In the genomic region with DNA sequence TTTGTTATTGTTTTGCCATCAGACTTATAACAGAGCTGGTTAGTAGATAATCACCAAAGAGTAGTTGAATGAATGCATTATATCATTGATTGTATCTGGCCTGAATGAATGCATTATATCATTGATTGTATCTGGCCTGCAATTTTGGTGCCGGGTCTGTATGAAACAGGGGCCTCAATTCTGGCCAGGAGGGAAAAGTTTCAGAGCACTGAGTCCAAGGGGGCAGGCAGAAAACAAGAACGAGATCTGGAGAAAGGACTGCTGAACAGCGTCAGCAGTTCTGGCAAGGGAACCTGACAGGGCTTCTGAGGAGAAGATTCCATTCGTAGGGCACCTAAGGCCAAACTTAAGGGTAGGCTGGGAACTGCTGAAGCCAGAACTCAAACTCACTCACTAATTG, we compare ENCODE assay signal across 24 cellular contexts.
DNase-seq lines count a peak whose midpoint lies in the region; ATAC-seq and TF ChIP-seq lines count a peak whose summit lies in the region.
"Had no signal": no experiment of that assay in that cellular context is flagged by ENCODE, and none has a peak within 500 bp of the region (broad histone marks: within the 10 kb centered on the region; RNA-seq: fewer than 3 reads in every experiment).

No MANE protein-coding gene starts in this region.

- peak overlapping the region; percentile 66 to 83 (median 77) for H3K27ac ChIP-seq in esophagus muscularis mucosa (replicated peaks in 1 of 4)
- peak overlapping the region; percentile 82 for H3K27ac ChIP-seq in left ventricle myocardium inferior (replicated peaks)
- H3K27ac ChIP-seq in rectal smooth muscle tissue (ENCODE audit: low read depth, low read length): peak overlapping the region; percentile 80
- peak overlapping the region; percentile 52 to 71 (median 68) for H3K27ac ChIP-seq in transverse colon
- H3K27ac ChIP-seq: parathyroid adenoma, SJSA1 had no signal

- H3K4me3 ChIP-seq in esophagus muscularis mucosa (no peak overlapping the region), left ventricle myocardium inferior (no peak overlapping the region), rectal smooth muscle tissue (ENCODE audit: low read length) (no peak overlapping the region), transverse colon (no peak overlapping the region)
- H3K4me3 ChIP-seq: K562, MG63, SJSA1 had no signal

- intact Hi-C loops in esophagus muscularis mucosa (cut with DNase I): no loop called here
- intact Hi-C loops in left ventricle myocardium inferior (cut with micrococcal nuclease): no loop called here
- intact Hi-C loops in transverse colon (cut with DNase I; ENCODE audit: low total_unique reads): no loop called here

- no peaks in the 10 kb centered on the region for H3K9me3 ChIP-seq in esophagus muscularis mucosa
- H3K9me3 ChIP-seq in left ventricle myocardium inferior (replicated peaks): no peaks in the 10 kb centered on the region
- no peaks in the 10 kb centered on the region for H3K9me3 ChIP-seq in transverse colon
- H3K9me3 ChIP-seq: MG63, SJSA1 had no signal

- TF ChIP-seq POLR2A in esophagus muscularis mucosa (IDR thresholded peaks at IDR 0.05; ENCODE audit: low read depth): no peak
- TF ChIP-seq POLR2A in transverse colon (IDR thresholded peaks at IDR 0.05): no peak

- H3K27me3 ChIP-seq in esophagus muscularis mucosa: no peaks in the 10 kb centered on the region
- no peaks in the 10 kb centered on the region for H3K27me3 ChIP-seq in left ventricle myocardium inferior (ENCODE audit: low read depth)
- no peaks in the 10 kb centered on the region for H3K27me3 ChIP-seq in rectal smooth muscle tissue (ENCODE audit: control insufficient read depth, insufficient read depth, low read length)
- no peaks in the 10 kb centered on the region for H3K27me3 ChIP-seq in transverse colon
- H3K27me3 ChIP-seq: MG63, SJSA1 had no signal

- in situ Hi-C loops in transverse colon (cut with MboI; ENCODE audit: low pct_ligation_motif_present in 1 of 4, low pct_unique_long_range_greater_than_20kb in 1 of 4, low sequenced_read_pairs in 3 of 4): no loop called here

- H3K36me3 ChIP-seq in esophagus muscularis mucosa (peaks cover 0 to 5% (median 2%) of the 10 kb centered on the region in 4 donors), left ventricle myocardium inferior (no peaks in the 10 kb centered on the region), rectal smooth muscle tissue (ENCODE audit: control insufficient read depth, insufficient read depth, low read length) (no peaks in the 10 kb centered on the region), transverse colon (no peaks in the 10 kb centered on the region)
- H3K36me3 ChIP-seq: SJSA1 had no signal

- no peak for DNase-seq in esophagus muscularis mucosa (ENCODE audit: extremely low spot score)
- peak; percentile 23 for DNase-seq in left ventricle myocardium inferior
- no peak for DNase-seq in transverse colon
- no peak for DNase-seq in NCI-H526 treated with DMSO at 0.1 percent for 48 hours (lab: John Stamatoyannopoulos, UW)
- no peak for DNase-seq in activated naive CD4-positive, alpha-beta T cell treated with Interleukin-2 at 50 U/mL for 16 hours
- DNase-seq: activated CD4-positive, alpha-beta T cell treated with anti-CD3 and anti-CD28 coated beads for 48 hours; aorta; hippocampal formation; immature natural killer cell; MG63; midbrain; NCI-H1417; NCI-H2081 treated with DMSO at 0.1 percent for 48 hours; NK-92 treated with Interleukin-12 subunit alpha and Interleukin-12 subunit beta, amount 100 ng/mL, for 24 hours; small intestine; stimulated activated CD4-positive, alpha-beta T cell treated with anti-CD3 and anti-CD28 coated beads, Interleukin-1b, Interleukin-23, amount 100 ng/mL, for 48 hours; T-helper 17 cell had no signal

- TF ChIP-seq CTCF in esophagus muscularis mucosa (IDR thresholded peaks at IDR 0.05) (no peak), left ventricle myocardium inferior (IDR thresholded peaks at IDR 0.05; ENCODE audit: borderline replicate concordance) (no peak), transverse colon (IDR thresholded peaks at IDR 0.05) (no peak)

- ATAC-seq in GM21529 (IDR thresholded peaks at IDR 0.05; ENCODE audit: unreplicated experiment): no peak
- ATAC-seq: activated naive CD4-positive, alpha-beta T cell treated with anti-CD3 and anti-CD28 coated beads, Interleukin-2, amount 50 U/mL, for 72 hours; K562; left lobe of liver; T-helper 17 cell had no signal

- WGBS in esophagus muscularis mucosa: 25% methylated on average over 4 of the region's 4 CpGs
- WGBS in transverse colon (ENCODE audit: low coverage in 1 of 2), 2 donors: 44 to 58% methylated on average over 4 of the region's 4 CpGs

- TF ChIP-seq EP300 in esophagus muscularis mucosa (IDR thresholded peaks at IDR 0.05) (no peak), transverse colon (IDR thresholded peaks at IDR 0.05; ENCODE audit: low read depth) (no peak)

- no peak overlapping the region for H3K9ac ChIP-seq in rectal smooth muscle tissue (ENCODE audit: low read length)
- H3K9ac ChIP-seq: parathyroid adenoma had no signal

- peaks cover 20 to 73% (median 65%) of the 10 kb centered on the region in 4 donors for H3K4me1 ChIP-seq in esophagus muscularis mucosa
- peaks cover 42% of the 10 kb centered on the region for H3K4me1 ChIP-seq in left ventricle myocardium inferior
- H3K4me1 ChIP-seq in rectal smooth muscle tissue (ENCODE audit: control insufficient read depth, insufficient read depth, low read length): peaks cover 46% of the 10 kb centered on the region
- peaks cover 0 to 8% (median 2%) of the 10 kb centered on the region in 4 donors for H3K4me1 ChIP-seq in transverse colon
- H3K4me1 ChIP-seq: parathyroid adenoma had no signal
